In genomic region chr12:75977590-75977951, GRCh38 we compare ENCODE assay signal across 9 cellular contexts. TPM values are rescaled to one million over a fixed set of nuclear protein-coding genes. Genes with fewer than 3 reads are reported as not detected.
DNase-seq lines count a peak whose midpoint lies in the region; ATAC-seq and TF ChIP-seq lines count a peak whose summit lies in the region.
"Had no signal": no experiment of that assay in that cellular context is flagged by ENCODE, and none has a peak within 500 bp of the region (broad histone marks: within the 10 kb centered on the region; RNA-seq: fewer than 3 reads in every experiment).

No MANE protein-coding gene starts in this region.

- no peaks in the 10 kb centered on the region for H3K27me3 Mint-ChIP-seq in T-helper 17 cell

- H3K27ac ChIP-seq in 22Rv1 (peak overlapping the region; percentile 71), right lobe of liver (peak overlapping the region; percentile 44 to 83 (median 58)), prostate gland (peak overlapping the region in 1 of 2 donors; percentile 35)

- DNase-seq in T-helper 17 cell, result no peak
- DNase-seq in right lobe of liver, result no peak
- DNase-seq in kidney tubule cell (ENCODE audit: low spot score), result no peak
- no peak for DNase-seq in prostate gland (ENCODE audit: low spot score)
- no peak for DNase-seq in MG63
- no peak for DNase-seq in hepatic stellate cell (ENCODE audit: low spot score)
- DNase-seq: NCI-H524 had no signal

- TF ChIP-seq POLR2A in right lobe of liver (IDR thresholded peaks at IDR 0.05), result no peak
- TF ChIP-seq POLR2A in prostate gland (IDR thresholded peaks at IDR 0.05), result no peak

- H3K4me1 Mint-ChIP-seq in T-helper 17 cell, result peaks cover 25% of the 10 kb centered on the region

- H3K4me3 ChIP-seq in right lobe of liver (no peak overlapping the region), prostate gland (no peak overlapping the region), MG63 (no peak overlapping the region)

- no peaks in the 10 kb centered on the region for H3K36me3 Mint-ChIP-seq in T-helper 17 cell (ENCODE audit: low read depth)

- H3K36me3 ChIP-seq in right lobe of liver (no peaks in the 10 kb centered on the region), prostate gland (no peaks in the 10 kb centered on the region), MG63 (no peaks in the 10 kb centered on the region)

- peaks cover 0 to 43% (median 16%) of the 10 kb centered on the region in 4 donors for H3K4me1 ChIP-seq in right lobe of liver
- no peaks in the 10 kb centered on the region for H3K4me1 ChIP-seq in prostate gland (replicated peaks)

- intact Hi-C loops in right lobe of liver (cut with DNase I) (no loop called here), prostate gland (cut with DNase I) (no loop called here)

- TF ChIP-seq CTCF in 22Rv1 (IDR thresholded peaks at IDR 0.05) (no peak), right lobe of liver (IDR thresholded peaks at IDR 0.05) (no peak), prostate gland (IDR thresholded peaks at IDR 0.05) (no peak)

- H3K9me3 ChIP-seq in T-helper 17 cell (ENCODE audit: control insufficient read depth, low read length, poor library complexity, severe bottlenecking) (no peaks in the 10 kb centered on the region), right lobe of liver (no peaks in the 10 kb centered on the region), prostate gland (no peaks in the 10 kb centered on the region), MG63 (no peaks in the 10 kb centered on the region)

- H3K4me3 Mint-ChIP-seq in T-helper 17 cell, result peak overlapping the region; percentile 80

- ATAC-seq in GM21529 (IDR thresholded peaks at IDR 0.05; ENCODE audit: unreplicated experiment) (peak; percentile 3), T-helper 17 cell (peak; percentile 6), right lobe of liver (peak in 1 of 4 donors; percentile 7)

- peak overlapping the region; percentile 98 for H3K27ac Mint-ChIP-seq in T-helper 17 cell

- H3K27me3 ChIP-seq in right lobe of liver (no peaks in the 10 kb centered on the region), prostate gland (replicated peaks; ENCODE audit: insufficient read depth) (no peaks in the 10 kb centered on the region), MG63 (no peaks in the 10 kb centered on the region)

- 49% methylated on average over 3 of the region's 5 CpGs for WGBS in right lobe of liver (ENCODE audit: insufficient coverage, low coverage, low lambda C conversion rate, missing lambda C conversion rate)
- 79% methylated on average over 5 of the region's 5 CpGs for WGBS in prostate gland

RNA-seq across cellular contexts. Expression of gene PHLDA1, which starts 54.0 kb away (rescaled TPM):
- total RNA-seq in T-helper 17 cell (10 to 100 TPM; 22.2 to 23.6 TPM), right lobe of liver (10 to 100 TPM in 4 of 6 experiments, 1 to 10 TPM in 2; 1.7 to 22.4 (median 14.3) TPM), prostate gland (10 to 100 TPM in 1 of 2 donors, 1 to 10 TPM in 1; 8.8 to 11.8 TPM)
- total RNA-seq in MG63 (2014; rRNA removed; shearing (Covaris generic); ENCODE audit: low replicate concordance), result 13.5 and 13.8 TPM in 2 replicates
